10 cellular contexts compared by ENCODE assay signal in genomic region chr10:95908450-95908849, GRCh38. TPM values are rescaled to one million over a fixed set of nuclear protein-coding genes. Genes with fewer than 3 reads are reported as not detected.
DNase-seq lines count a peak whose midpoint lies in the region; ATAC-seq, FAIRE-seq and TF ChIP-seq lines count a peak whose summit lies in the region.
"Had no signal": no experiment of that assay in that cellular context is flagged by ENCODE, and none has a peak within 500 bp of the region (broad histone marks: within the 10 kb centered on the region; RNA-seq: fewer than 3 reads in every experiment).

No MANE protein-coding gene starts in this region.

- H3K36me3 ChIP-seq in OCI-LY1 (ENCODE audit: insufficient read depth, low read length) (no peaks in the 10 kb centered on the region), endodermal cell (ENCODE audit: control insufficient read depth, insufficient read depth, low read length) (peaks cover 18% of the 10 kb centered on the region), trophoblast cell (ENCODE audit: control insufficient read depth in 1 of 2, insufficient read depth in 2 of 2, low read length in 2 of 2) (no peaks in the 10 kb centered on the region)

- H3K4me1 Mint-ChIP-seq in endodermal cell: peaks cover 2% of the 10 kb centered on the region

- no peak for ATAC-seq in left lobe of liver

- FAIRE-seq in GM19239 (lab: Jason Lieb, UNC): peak; percentile 14

- TF ChIP-seq CTCF in OCI-LY1 (IDR thresholded peaks at IDR 0.05; ENCODE audit: low read length) (no peak), endodermal cell (conservative IDR thresholded peaks at IDR 0.05) (no peak), lower leg skin (IDR thresholded peaks at IDR 0.05) (no peak)

- H2BK120ac ChIP-seq in trophoblast cell (ENCODE audit: insufficient read depth, low read length, poor library complexity): no peak overlapping the region

- H3K79me1 ChIP-seq in trophoblast cell (ENCODE audit: low read length): peaks cover 5% of the 10 kb centered on the region

- H3F3A ChIP-seq in OCI-LY1 (ENCODE audit: insufficient read depth, low read length): no peaks in the 10 kb centered on the region

- no peaks in the 10 kb centered on the region for H4K20me1 ChIP-seq in OCI-LY1 (ENCODE audit: insufficient read depth, low read length)

- H2AK5ac ChIP-seq in trophoblast cell (ENCODE audit: low read length): no peak overlapping the region

- H2AFZ ChIP-seq in OCI-LY1 (ENCODE audit: low read length) (0 out of 2 replicates have a peak overlapping the region, but pooled peaks have one; percentile 82), trophoblast cell (ENCODE audit: insufficient read depth, low read length, poor library complexity) (no peak overlapping the region)

- H2BK12ac ChIP-seq in trophoblast cell (ENCODE audit: low read length): no peak overlapping the region

- peaks cover 6% of the 10 kb centered on the region for H3K9me3 Mint-ChIP-seq in endodermal cell

- H3K4me1 ChIP-seq in OCI-LY1 (ENCODE audit: insufficient read depth, low read length, severe bottlenecking) (peaks cover 7% of the 10 kb centered on the region), endodermal cell (ENCODE audit: control insufficient read depth, insufficient read depth, low read length) (no peaks in the 10 kb centered on the region), trophoblast cell (ENCODE audit: control insufficient read depth in 1 of 2, insufficient read depth in 2 of 2, low read length in 2 of 2) (no peaks in the 10 kb centered on the region)

- WGBS in endodermal cell (ENCODE audit: insufficient coverage in 1 of 2, insufficient read length in 1 of 2), 2 experiments: 56 to 68% methylated on average over 3 to 4 of the region's 4 CpGs
- no CpG with 5 or more reads among the region's 4 CpGs for WGBS in trophoblast cell (ENCODE audit: extremely low coverage, insufficient coverage, insufficient read length)
- WGBS in lower leg skin, 2 donors: 54 to 58% methylated on average over 4 of the region's 4 CpGs

- H3K4ac ChIP-seq in trophoblast cell (ENCODE audit: low read depth, low read length): no peak overlapping the region

- no peak overlapping the region for H4K91ac ChIP-seq in trophoblast cell (ENCODE audit: low read depth, low read length)

- H4K12ac ChIP-seq in trophoblast cell (ENCODE audit: low read depth, low read length): no peak overlapping the region

- intact Hi-C loops in lower leg skin (cut with DNase I; ENCODE audit: low total_unique reads): no loop called here

- H3K14ac ChIP-seq in trophoblast cell (ENCODE audit: low read length): no peak overlapping the region

- H3K9me2 ChIP-seq in OCI-LY1 (ENCODE audit: low read depth, low read length): no peaks in the 10 kb centered on the region

- H3K9ac ChIP-seq in OCI-LY1 (ENCODE audit: low read length) (no peak overlapping the region), endodermal cell (ENCODE audit: extremely low read depth, low read length, poor library complexity, severe bottlenecking) (no peak overlapping the region), trophoblast cell (ENCODE audit: low read length) (no peak overlapping the region)

- H3K27me3 ChIP-seq in OCI-LY1 (ENCODE audit: insufficient read depth, low read length): no peaks in the 10 kb centered on the region
- no peaks in the 10 kb centered on the region for H3K27me3 ChIP-seq in endodermal cell (ENCODE audit: control insufficient read depth, insufficient read depth, low read length, poor library complexity, severe bottlenecking)
- H3K27me3 ChIP-seq in trophoblast cell (ENCODE audit: insufficient read depth, low read length): no peaks in the 10 kb centered on the region

- H3K79me2 ChIP-seq in OCI-LY1 (ENCODE audit: insufficient read depth, low read length): no peaks in the 10 kb centered on the region
- peaks cover 3% of the 10 kb centered on the region for H3K79me2 ChIP-seq in trophoblast cell (ENCODE audit: control insufficient read depth, insufficient read depth, low read length, poor library complexity)

- TF ChIP-seq POLR2A in lower leg skin (IDR thresholded peaks at IDR 0.05): no peak

- H3K9me3 ChIP-seq in OCI-LY1 (ENCODE audit: low read length) (no peaks in the 10 kb centered on the region), endodermal cell (ENCODE audit: control insufficient read depth, low read length) (no peaks in the 10 kb centered on the region), trophoblast cell (ENCODE audit: insufficient read depth, low read depth, low read length) (no peaks in the 10 kb centered on the region)

- no peak overlapping the region for H4K8ac ChIP-seq in trophoblast cell (ENCODE audit: low read depth, low read length)

- DNase-seq in GM19239 (ENCODE audit: insufficient read length, low spot score): no peak
- DNase-seq in endodermal cell: no peak
- DNase-seq in trophoblast cell: no peak
- DNase-seq in left lobe of liver (ENCODE audit: low spot score): no peak
- DNase-seq in lower leg skin (ENCODE audit: low spot score in 2 of 2): no peak
- no peak for DNase-seq in GOT3 (lab: John Stamatoyannopoulos, UW)
- DNase-seq: NCI-H1436 treated with DMSO at 0.1 percent for 48 hours, SIG-M5 had no signal

- H3K27ac ChIP-seq in OCI-LY1 (ENCODE audit: low read depth, low read length, poor library complexity, severe bottlenecking) (no peak overlapping the region), endodermal cell (ENCODE audit: low read depth, low read length) (no peak overlapping the region), trophoblast cell (ENCODE audit: low read depth, low read length) (no peak overlapping the region)

- peaks cover 8% of the 10 kb centered on the region for H3K36me3 Mint-ChIP-seq in endodermal cell (ENCODE audit: low read depth)

- no peak overlapping the region for H3K18ac ChIP-seq in trophoblast cell (ENCODE audit: low read length)

- no peak overlapping the region for H3K23ac ChIP-seq in trophoblast cell (ENCODE audit: low read length)

- no peak overlapping the region for H2BK5ac ChIP-seq in trophoblast cell (ENCODE audit: low read depth, low read length, poor library complexity)

- peaks cover 6% of the 10 kb centered on the region for H3K27me3 Mint-ChIP-seq in endodermal cell (ENCODE audit: insufficient read depth)

- no peak overlapping the region for H3K27ac Mint-ChIP-seq in endodermal cell

- H3K4me2 ChIP-seq in OCI-LY1 (ENCODE audit: low read length) (peak overlapping the region; percentile 89; the same call in 1 of the 2 replicates), trophoblast cell (ENCODE audit: low read length) (peak overlapping the region; percentile 79)

- H3K4me3 ChIP-seq in OCI-LY1 (ENCODE audit: low read depth, low read length, poor library complexity, severe bottlenecking): no peak overlapping the region
- H3K4me3 ChIP-seq in endodermal cell (ENCODE audit: low read length): peak overlapping the region; percentile 89
- H3K4me3 ChIP-seq in trophoblast cell (ENCODE audit: low read depth, low read length): no peak overlapping the region
- no peak overlapping the region for H3K4me3 ChIP-seq in lower leg skin (ENCODE audit: low read depth, poor library complexity, severe bottlenecking)

- H3K4me3 Mint-ChIP-seq in endodermal cell: peak overlapping the region; percentile 79

RNA-seq across cellular contexts. Expression of gene CC2D2B, which starts 0.7 kb away (rescaled TPM):
- total RNA-seq in endodermal cell (1 to 10 TPM in 1 of 2 donors, under 1 TPM in 1; 0.33 to 1.4 TPM), left lobe of liver (0.10 TPM), lower leg skin (under 1 TPM in 2 of 4 donors, not detected in 2; 0.12 to 0.94 TPM)
- polyA plus RNA-seq in endodermal cell (2013, experiment 1 of 2): 0.21 TPM
- not detected for polyA plus RNA-seq in endodermal cell (2013, experiment 2 of 2)
- polyA plus RNA-seq in trophoblast cell (2013): 0.21 and 0.31 TPM in 2 replicates
- total RNA-seq: lung microvascular endothelial cell had no signal
